Comparison of ENCODE assay signal across 19 cellular contexts in genomic region chr16:16052916-16053315, GRCh38.
"Had no signal": no experiment of that assay in that cellular context is flagged by ENCODE, and none has a peak within 500 bp of the region (broad histone marks: within the 10 kb centered on the region; RNA-seq: fewer than 3 reads in every experiment).

No MANE protein-coding gene starts in this region.

- DNase-seq: activated CD4-positive, alpha-beta T cell treated with anti-CD3 and anti-CD28 coated beads, Interleukin-2, amount 50 U/mL, for 4 hours; activated CD4-positive, CD25-positive, alpha-beta regulatory T cell treated with anti-CD3 and anti-CD28 coated beads, Interleukin-2, amount 50 U/mL, for 72 hours; activated effector memory CD4-positive, alpha-beta T cell treated with Interleukin-2 at 50 U/mL for 16 hours; activated T-cell treated with anti-CD3 and anti-CD28 coated beads, Interleukin-2, amount 50 U/mL, for 1 hour; anterior cingulate cortex; effector CD8-positive, alpha-beta T cell; mammary epithelial cell; mucosa of descending colon; naive thymus-derived CD8-positive, alpha-beta T cell had no signal

- H3K27me3 Mint-ChIP-seq: activated naive CD8-positive, alpha-beta T cell; naive thymus-derived CD8-positive, alpha-beta T cell; stimulated activated memory B cell treated with anti-CD40 and anti-IgM and Interleukin-4, amounts not matched to agents 10 μg/mL and 1 μg/mL and 100 μg/mL, for 72 hours had no signal

- H3K9me3 ChIP-seq: mucosa of descending colon, neutrophil, right atrium auricular region, tibial nerve had no signal

- ATAC-seq: left lobe of liver; mucosa of descending colon; naive thymus-derived CD8-positive, alpha-beta T cell; stimulated activated memory B cell treated with anti-CD40 and anti-IgM and Interleukin-4, amounts not matched to agents 10 μg/mL and 1 μg/mL and 100 μg/mL, for 72 hours had no signal

- H3K9me3 Mint-ChIP-seq: naive thymus-derived CD8-positive, alpha-beta T cell; stimulated activated memory B cell treated with anti-CD40 and anti-IgM and Interleukin-4, amounts not matched to agents 10 μg/mL and 1 μg/mL and 100 μg/mL, for 72 hours; T-helper 2 cell treated with Interferon-gamma antibody and Interleukin-4, amounts not matched to agents 5 μg/mL and 100 μg/mL, for 36 hours had no signal

- H3K4me3 ChIP-seq: cardiac muscle cell, coronary artery, mucosa of descending colon, right atrium auricular region, tibial nerve had no signal

- H3K4me1 ChIP-seq: tibial nerve had no signal

- H3K27ac Mint-ChIP-seq: activated naive CD8-positive, alpha-beta T cell; stimulated activated memory B cell treated with anti-CD40 and anti-IgM and Interleukin-4, amounts not matched to agents 10 μg/mL and 1 μg/mL and 100 μg/mL, for 72 hours; T-helper 2 cell treated with Interferon-gamma antibody and Interleukin-4, amounts not matched to agents 5 μg/mL and 100 μg/mL, for 36 hours had no signal

- H3K27ac ChIP-seq: cardiac muscle cell, coronary artery, epithelial cell of prostate, neutrophil, right atrium auricular region, tibial nerve had no signal

- H3K27me3 ChIP-seq: cardiac muscle cell, neutrophil, right atrium auricular region, tibial nerve had no signal

- H3K4me3 Mint-ChIP-seq: activated naive CD8-positive, alpha-beta T cell; stimulated activated memory B cell treated with anti-CD40 and anti-IgM and Interleukin-4, amounts not matched to agents 10 μg/mL and 1 μg/mL and 100 μg/mL, for 72 hours; T-helper 2 cell treated with Interferon-gamma antibody and Interleukin-4, amounts not matched to agents 5 μg/mL and 100 μg/mL, for 36 hours had no signal

- H3K36me3 ChIP-seq: cardiac muscle cell had no signal
